Comparison of ENCODE assay signal across 1 cellular context in genomic region chr16:75026227-75026891, GRCh38.
TF ChIP-seq lines count a peak whose summit lies in the region.

No MANE protein-coding gene starts in this region.

TF ChIP-seq in endothelial cell of umbilical vein, 7 proteins besides CTCF, POLR2A, EP300 and RAD21:
- TF ChIP-seq FOS (IDR thresholded peaks at IDR 0.05; ENCODE audit: borderline replicate concordance, insufficient read depth, low read length), result peak; percentile 46
- peak; percentile 82 for TF ChIP-seq JUN (IDR thresholded peaks at IDR 0.05; ENCODE audit: borderline replicate concordance, insufficient read depth, insufficient read length, low read depth)
